ENCODE assay signal across 8 cellular contexts in genomic region chr2:165794520-165794882, GRCh38. TPM values are rescaled to one million over a fixed set of nuclear protein-coding genes. Genes with fewer than 3 reads are reported as not detected.
DNase-seq lines count a peak whose midpoint lies in the region; ATAC-seq and TF ChIP-seq lines count a peak whose summit lies in the region.

No MANE protein-coding gene starts in this region.

- peaks cover 40% of the 10 kb centered on the region for H3K4me1 Mint-ChIP-seq in T-helper 2 cell treated with Interferon-gamma antibody and Interleukin-4, amounts not matched to agents 5 μg/mL and 100 μg/mL, for 36 hours (ENCODE audit: low read depth)
- peaks cover 47% of the 10 kb centered on the region for H3K4me1 Mint-ChIP-seq in central memory CD8-positive, alpha-beta T cell

- H3K27ac Mint-ChIP-seq in T-helper 2 cell treated with Interferon-gamma antibody and Interleukin-4, amounts not matched to agents 5 μg/mL and 100 μg/mL, for 36 hours, result peak overlapping the region; percentile 98
- peak overlapping the region; percentile 94 for H3K27ac Mint-ChIP-seq in central memory CD8-positive, alpha-beta T cell (ENCODE audit: low read depth)

- H3K27ac ChIP-seq in HL-60 (replicated peaks), result peak overlapping the region; percentile 90

- ATAC-seq in central memory CD8-positive, alpha-beta T cell (replicated peaks; ENCODE audit: extremely low read depth, poor library complexity, severe bottlenecking), result peak; percentile 89
- peak; percentile 51 for ATAC-seq in left colon

- intact Hi-C loops in left colon (cut with DNase I, micrococcal nuclease), result no loop called here

- no peaks in the 10 kb centered on the region for H3K27me3 Mint-ChIP-seq in T-helper 2 cell treated with Interferon-gamma antibody and Interleukin-4, amounts not matched to agents 5 μg/mL and 100 μg/mL, for 36 hours (ENCODE audit: low read depth)
- no peaks in the 10 kb centered on the region for H3K27me3 Mint-ChIP-seq in central memory CD8-positive, alpha-beta T cell

- peak overlapping the region; percentile 97 for H3K4me3 ChIP-seq in HL-60 (replicated peaks; ENCODE audit: insufficient read depth, low read length)

- DNase-seq in DMS153 treated with DMSO at 0.1 percent for 48 hours (lab: John Stamatoyannopoulos, UW; ENCODE audit: unreplicated experiment) (peak; percentile 57), GM20000 (ENCODE audit: low spot score) (peak; percentile 84), HL-60 (ENCODE audit: low read depth in 1 of 2, low spot score in 1 of 2) (peak; percentile 81 to 93), left colon (peak; percentile 62 to 63), NCI-H187 (lab: John Stamatoyannopoulos, UW) (no peak)
- peak; percentile 80 for DNase-seq in T-helper 2 cell treated with Interferon-gamma antibody and Interleukin-4, amounts not matched to agents 5 μg/mL and 100 μg/mL, for 36 hours (ENCODE audit: low spot score)
- peak; percentile 28 to 47 for DNase-seq in central memory CD8-positive, alpha-beta T cell (ENCODE audit: low spot score in 2 of 2)
- DNase-seq in stimulated activated CD4-positive, alpha-beta T cell treated with anti-CD3 and anti-CD28 coated beads, Interleukin-4, amount 100 ng/mL, for 48 hours (ENCODE audit: low read depth in 2 of 2), result peak; percentile 33 to 51

- no peak for TF ChIP-seq CTCF in GM20000 (IDR thresholded peaks at IDR 0.05; ENCODE audit: extremely low read depth, missing control alignments)
- no peak for TF ChIP-seq CTCF in HL-60 (IDR thresholded peaks at IDR 0.05; ENCODE audit: insufficient read depth, low read length)

- peak overlapping the region; percentile 96 for H3K4me3 Mint-ChIP-seq in T-helper 2 cell treated with Interferon-gamma antibody and Interleukin-4, amounts not matched to agents 5 μg/mL and 100 μg/mL, for 36 hours
- H3K4me3 Mint-ChIP-seq in central memory CD8-positive, alpha-beta T cell, result peak overlapping the region; percentile 82

- no peaks in the 10 kb centered on the region for H3K9me3 Mint-ChIP-seq in T-helper 2 cell treated with Interferon-gamma antibody and Interleukin-4, amounts not matched to agents 5 μg/mL and 100 μg/mL, for 36 hours
- H3K9me3 Mint-ChIP-seq in central memory CD8-positive, alpha-beta T cell, result no peaks in the 10 kb centered on the region

- H3K27me3 ChIP-seq in HL-60 (ENCODE audit: insufficient read depth, poor library complexity, severe bottlenecking), result no peaks in the 10 kb centered on the region

- H3K36me3 Mint-ChIP-seq in T-helper 2 cell treated with Interferon-gamma antibody and Interleukin-4, amounts not matched to agents 5 μg/mL and 100 μg/mL, for 36 hours (ENCODE audit: low read depth), result peaks cover 23% of the 10 kb centered on the region
- H3K36me3 Mint-ChIP-seq in central memory CD8-positive, alpha-beta T cell (ENCODE audit: insufficient read depth), result peaks cover 8% of the 10 kb centered on the region

RNA-seq across cellular contexts. Expression of gene GALNT3, which starts 0.5 kb away (rescaled TPM):
- 10 to 100 TPM; 88.6 to 96.3 TPM for total RNA-seq in left colon

Comparison
In these comparisons a context has a peak if more than half of its experiments do, and no peak if none do; other contexts are left out.
1. DNase-seq: peak in DMS153 treated with DMSO at 0.1 percent for 48 hours (single experiment), GM20000 (single experiment), HL-60 (2 of 2), T-helper 2 cell treated with Interferon-gamma antibody and Interleukin-4, amounts not matched to agents 5 μg/mL and 100 μg/mL, for 36 hours (single experiment), central memory CD8-positive, alpha-beta T cell (2 of 2), left colon (2 of 2) and stimulated activated CD4-positive, alpha-beta T cell treated with anti-CD3 and anti-CD28 coated beads, Interleukin-4, amount 100 ng/mL, for 48 hours (2 of 2); none in NCI-H187 (0 of 2).